ENCODE assay signal across 15 cellular contexts in the genomic region with DNA sequence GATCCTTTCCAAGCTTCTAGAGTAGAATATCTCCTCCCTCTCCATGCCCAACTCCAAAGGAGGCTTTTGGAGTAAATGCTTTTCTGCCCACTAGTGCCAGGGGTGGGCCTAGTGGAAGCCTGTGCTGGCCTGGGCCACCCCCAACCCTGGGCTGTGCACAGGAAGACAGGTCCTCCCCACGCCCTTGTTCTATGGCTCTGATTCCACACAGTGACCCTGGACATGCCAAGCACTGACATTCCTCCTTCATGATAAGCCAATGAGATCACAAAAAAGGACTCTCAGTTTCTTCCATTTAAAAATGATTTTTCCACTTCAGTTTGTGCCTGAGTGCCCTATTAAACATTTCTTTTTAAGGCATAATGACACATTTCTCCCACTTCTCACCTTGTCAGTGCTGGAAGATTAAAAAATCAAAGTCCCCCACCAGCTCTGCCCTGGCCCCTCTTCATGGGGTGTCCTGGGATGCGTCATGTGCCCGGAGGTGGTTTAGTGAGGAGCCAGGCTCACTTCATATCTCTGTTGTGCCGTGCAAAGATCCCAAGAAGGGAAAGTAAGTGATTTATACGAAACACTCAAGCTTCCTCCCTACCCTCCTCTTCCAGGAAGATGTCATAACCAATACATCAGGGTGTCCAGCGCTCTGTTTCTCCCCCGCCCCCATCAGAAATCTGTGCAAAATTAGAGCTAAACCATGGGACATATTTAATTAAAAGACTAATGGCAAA.
DNase-seq lines count a peak whose midpoint lies in the region; ATAC-seq and TF ChIP-seq lines count a peak whose summit lies in the region.
"Had no signal": no experiment of that assay in that cellular context is flagged by ENCODE, and none has a peak within 500 bp of the region (broad histone marks: within the 10 kb centered on the region; RNA-seq: fewer than 3 reads in every experiment).

No MANE protein-coding gene starts in this region.

- H3K9me2 ChIP-seq in MM.1S (replicated peaks; ENCODE audit: insufficient read depth, low read length), result no peaks in the 10 kb centered on the region

- peaks cover 16% of the 10 kb centered on the region for H3K36me3 Mint-ChIP-seq in mesothelial cell of epicardium

- peaks cover 11% of the 10 kb centered on the region for H3K9me3 ChIP-seq in A673 (ENCODE audit: low read depth, low read length, poor library complexity, severe bottlenecking)
- H3K9me3 ChIP-seq in KOPT-K1 (ENCODE audit: insufficient read depth, low read length, poor library complexity, severe bottlenecking), result peaks cover 30% of the 10 kb centered on the region
- H3K9me3 ChIP-seq in MM.1S (replicated peaks; ENCODE audit: insufficient read depth, low read length), result no peaks in the 10 kb centered on the region

- DNase-seq in A673 (ENCODE audit: low spot score) (peak; percentile 24), coronary artery (ENCODE audit: low spot score) (peak; percentile 35), mesothelial cell of epicardium (ENCODE audit: low spot score in 2 of 2, unreplicated experiment in 2 of 2) (no peak), MM.1S (no peak)
- no peak for DNase-seq in stimulated activated naive CD4-positive, alpha-beta T cell (lab: John Stamatoyannopoulos, UW)
- DNase-seq: activated CD4-positive, alpha-beta T cell treated with anti-CD3 and anti-CD28 coated beads for 1 hour; NCI-H1048; NCI-H226; stimulated activated CD4-positive, alpha-beta T cell treated with anti-CD3 and anti-CD28 coated beads, Interleukin-12 subunit alpha, Interleukin-12 subunit beta, amount 100 ng/mL, for 4 hours; SW 1271 had no signal

- peaks cover 29% of the 10 kb centered on the region for H3K4me1 ChIP-seq in A673 (ENCODE audit: insufficient read depth, low read length, poor library complexity, severe bottlenecking)
- H3K4me1 ChIP-seq in MM.1S (ENCODE audit: low read length), result no peaks in the 10 kb centered on the region
- H3K4me1 ChIP-seq: A549 had no signal

- POLR2A ChIA-PET in A673 (lab: Charles Lee; ENCODE audit: low non-redundant PET), result interaction anchor here (0.5 kb wide), 1 partner anchor 256 kb away, joined by 7 read pairs; no protein-coding TSS in a partner anchor

- intact Hi-C loops in A673 (cut with micrococcal nuclease; ENCODE audit: unreplicated experiment), result no loop called here

- H3K4me3 ChIP-seq in A673 (ENCODE audit: low read depth, low read length, poor library complexity, severe bottlenecking) (no peak overlapping the region), coronary artery (no peak overlapping the region), MM.1S (ENCODE audit: low read length) (no peak overlapping the region)
- H3K4me3 ChIP-seq: A549 had no signal

- H3K27ac Mint-ChIP-seq in mesothelial cell of epicardium, result peak overlapping the region; percentile 70
- H3K27ac Mint-ChIP-seq: dendritic cell treated with granulocyte-macrophage colony-stimulating factor and Interleukin-4, amounts not matched to agents 40 ng/mL and 50 ng/mL, for 4 days had no signal

- no peaks in the 10 kb centered on the region for H3F3A ChIP-seq in MM.1S (ENCODE audit: insufficient read depth, low read length)

- H2AFZ ChIP-seq in MM.1S (ENCODE audit: low read length), result no peak overlapping the region

- CTCF ChIA-PET in A673 (lab: Charles Lee), result interaction anchor here (0.6 to 1.0 kb wide), 3 partner anchors 280 to 1903 kb away, joined by 3 to 4 read pairs (median 4); a partner anchor contains a TSS

- no peak overlapping the region for H3K4me2 ChIP-seq in MM.1S (ENCODE audit: low read depth, low read length)
- H3K4me2 ChIP-seq: A549 had no signal

- H3K4me1 Mint-ChIP-seq in mesothelial cell of epicardium, result peaks cover 20% of the 10 kb centered on the region

- H3K27ac ChIP-seq in A673 (ENCODE audit: low read depth, low read length, poor library complexity, severe bottlenecking), result peak overlapping the region; percentile 85
- H3K27ac ChIP-seq in KOPT-K1 (ENCODE audit: low read depth, low read length, poor library complexity, severe bottlenecking), result peak overlapping the region; percentile 79
- H3K27ac ChIP-seq in coronary artery, result no peak overlapping the region
- H3K27ac ChIP-seq in MM.1S (ENCODE audit: low read length), result no peak overlapping the region
- H3K27ac ChIP-seq: A549 had no signal

- H3K36me3 ChIP-seq in A673 (ENCODE audit: insufficient read depth, low read length, poor library complexity, severe bottlenecking), result no peaks in the 10 kb centered on the region
- peaks cover 4% of the 10 kb centered on the region for H3K36me3 ChIP-seq in KOPT-K1 (ENCODE audit: insufficient read depth, low read length)
- no peaks in the 10 kb centered on the region for H3K36me3 ChIP-seq in MM.1S (replicated peaks; ENCODE audit: insufficient read depth, low read length)

- TF ChIP-seq CTCF in A673 (conservative IDR thresholded peaks at IDR 0.05; ENCODE audit: low read depth, low read length) (no peak), coronary artery (IDR thresholded peaks at IDR 0.05) (no peak), mesothelial cell of epicardium (IDR thresholded peaks at IDR 0.05; ENCODE audit: unreplicated experiment) (no peak), MM.1S (IDR thresholded peaks at IDR 0.05; ENCODE audit: low read length) (no peak)

- H3K4me3 Mint-ChIP-seq in mesothelial cell of epicardium, result peak overlapping the region; percentile 22
- H3K4me3 Mint-ChIP-seq: dendritic cell treated with granulocyte-macrophage colony-stimulating factor and Interleukin-4, amounts not matched to agents 40 ng/mL and 50 ng/mL, for 4 days had no signal

- H3K27me3 Mint-ChIP-seq in mesothelial cell of epicardium (ENCODE audit: low read depth), result no peaks in the 10 kb centered on the region
- H3K27me3 Mint-ChIP-seq: dendritic cell treated with granulocyte-macrophage colony-stimulating factor and Interleukin-4, amounts not matched to agents 40 ng/mL and 50 ng/mL, for 4 days had no signal

- H4K20me1 ChIP-seq in MM.1S (ENCODE audit: insufficient read depth, low read length), result no peaks in the 10 kb centered on the region

- H3K27me3 ChIP-seq in A673 (replicated peaks; ENCODE audit: insufficient read depth, low read depth, low read length, poor library complexity) (no peaks in the 10 kb centered on the region), MM.1S (replicated peaks; ENCODE audit: insufficient read depth, low read length) (no peaks in the 10 kb centered on the region)

- no peaks in the 10 kb centered on the region for H3K79me2 ChIP-seq in MM.1S (ENCODE audit: low read length)

- no peak for ATAC-seq in HG03520 (IDR thresholded peaks at IDR 0.05; ENCODE audit: unreplicated experiment)
- ATAC-seq in HG02970 (IDR thresholded peaks at IDR 0.05; ENCODE audit: low FRiP score, unreplicated experiment), result no peak
- ATAC-seq: A549 had no signal

- H3K9ac ChIP-seq in MM.1S (ENCODE audit: low read length), result no peak overlapping the region

- peaks cover 25% of the 10 kb centered on the region for H3K9me3 Mint-ChIP-seq in mesothelial cell of epicardium

- TSS peak; percentile 81 for BruUV-seq in A673 (replicated peaks; lab: Mats Ljungman, UMichigan)

Comparison
In these comparisons a context has a peak if more than half of its experiments do, and no peak if none do; other contexts are left out.
1. DNase-seq: peak in A673 (single experiment) and coronary artery (single experiment); none in mesothelial cell of epicardium (0 of 2), stimulated activated naive CD4-positive, alpha-beta T cell (0 of 6) and MM.1S (single experiment).
2. H3K27ac ChIP-seq: peak in A673 (single experiment) and KOPT-K1 (single experiment); none in coronary artery (0 of 2) and MM.1S (single experiment).